In the genomic region with DNA sequence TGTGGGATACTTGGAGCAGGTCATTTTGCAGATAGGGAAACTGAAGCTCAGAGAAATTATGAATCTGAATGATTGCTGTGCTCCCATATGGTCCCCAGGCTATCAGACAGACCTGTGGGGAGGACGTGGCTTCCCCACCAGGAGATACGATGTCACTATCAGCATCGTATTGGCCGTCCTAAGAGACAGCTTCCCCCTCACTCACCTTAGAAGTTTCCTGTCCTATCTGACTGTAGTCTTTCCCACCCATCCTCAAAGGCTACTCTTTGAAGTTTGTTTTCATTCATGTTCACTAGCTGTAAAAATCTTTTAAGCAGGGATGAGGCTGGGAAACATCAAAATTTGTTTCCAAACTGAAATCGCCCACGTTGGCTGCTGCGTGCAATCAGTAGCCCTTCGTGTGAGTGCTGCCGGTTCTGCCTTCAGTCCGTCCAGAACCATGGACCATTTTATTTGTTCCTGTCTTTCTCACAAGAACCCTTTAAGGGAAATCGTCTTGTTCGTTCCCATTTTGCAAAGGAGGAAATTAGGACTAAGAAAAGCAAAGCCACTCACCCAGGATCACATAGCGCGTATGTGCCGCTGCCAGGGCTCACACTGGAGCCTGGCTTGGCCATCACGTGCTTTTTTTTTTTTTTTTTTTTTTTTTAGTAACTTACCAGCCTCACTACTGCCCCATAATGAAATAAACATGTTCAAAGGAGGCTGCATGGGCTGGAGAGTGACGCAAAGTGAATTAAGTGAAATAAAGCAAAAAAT, we compare ENCODE assay signal across 8 cellular contexts. TPM values are rescaled to one million over a fixed set of nuclear protein-coding genes. Genes with fewer than 3 reads are reported as not detected.
DNase-seq lines count a peak whose midpoint lies in the region; ATAC-seq and TF ChIP-seq lines count a peak whose summit lies in the region.

No MANE protein-coding gene starts in this region.

- H3K27ac ChIP-seq in HUES6 (ENCODE audit: low read depth, low read length) (peak overlapping the region; percentile 99; the same call in 1 of the 2 replicates), skeletal muscle tissue (ENCODE audit: low read depth, low read length) (peak overlapping the region; percentile 68)

- no peaks in the 10 kb centered on the region for H3K9me3 ChIP-seq in HUES6 (ENCODE audit: control insufficient read depth, insufficient read depth, low read depth, low read length)
- H3K9me3 ChIP-seq in adipocyte (ENCODE audit: control insufficient read depth, low read length): no peaks in the 10 kb centered on the region
- H3K9me3 ChIP-seq in skeletal muscle tissue (ENCODE audit: control insufficient read depth in 3 of 3, low read length in 3 of 3): no peaks in the 10 kb centered on the region

- TF ChIP-seq CTCF in AG10803 (conservative IDR thresholded peaks at IDR 0.05; ENCODE audit: low read length): peak; percentile 39

- ATAC-seq in GM19397 (IDR thresholded peaks at IDR 0.05; ENCODE audit: unreplicated experiment): no peak
- no peak for ATAC-seq in GM21737 (IDR thresholded peaks at IDR 0.05; ENCODE audit: unreplicated experiment)

- H3K27me3 ChIP-seq in HUES6 (ENCODE audit: control insufficient read depth, insufficient read depth, low read length) (no peaks in the 10 kb centered on the region), adipocyte (replicated peaks; ENCODE audit: control insufficient read depth, insufficient read depth, low read length) (no peaks in the 10 kb centered on the region), skeletal muscle tissue (ENCODE audit: control insufficient read depth in 3 of 3, insufficient read depth in 3 of 3, low read length in 3 of 3) (no peaks in the 10 kb centered on the region)

- peak overlapping the region; percentile 67 for H3K4me3 ChIP-seq in AG10803 (ENCODE audit: low read length)
- peak overlapping the region; percentile 73 for H3K4me3 ChIP-seq in HUES6 (ENCODE audit: low read depth, low read length)
- peak overlapping the region; percentile 85 for H3K4me3 ChIP-seq in adipocyte (ENCODE audit: low read length)
- peak overlapping the region; percentile 58 to 75 (median 68) for H3K4me3 ChIP-seq in skeletal muscle tissue (ENCODE audit: low read length in 3 of 3)

- DNase-seq in AG10803 (ENCODE audit: low read depth) (peak; percentile 71), adipocyte (ENCODE audit: low read depth) (peak; percentile 83), hippocampal formation (lab: John Stamatoyannopoulos, UW) (peak; percentile 50 to 55)
- DNase-seq in effector CD4-positive, alpha-beta T cell: no peak

- H3K9ac ChIP-seq in HUES6 (ENCODE audit: low read length) (peak overlapping the region; percentile 94), adipocyte (ENCODE audit: low read length) (peak overlapping the region; percentile 69), skeletal muscle tissue (ENCODE audit: low read depth in 1 of 3, low read length in 3 of 3) (peak overlapping the region; percentile 55 to 82 (median 68))

- H3K36me3 ChIP-seq in HUES6 (ENCODE audit: control insufficient read depth, insufficient read depth, low read length) (no peaks in the 10 kb centered on the region), adipocyte (ENCODE audit: control insufficient read depth, insufficient read depth, low read length, severe bottlenecking) (no peaks in the 10 kb centered on the region), skeletal muscle tissue (ENCODE audit: control insufficient read depth in 3 of 3, insufficient read depth in 3 of 3, low read length in 3 of 3) (no peaks in the 10 kb centered on the region)

- H3K4me1 ChIP-seq in HUES6 (ENCODE audit: control insufficient read depth, insufficient read depth, low read length) (peaks cover 35% of the 10 kb centered on the region), adipocyte (ENCODE audit: control insufficient read depth, insufficient read depth, low read length) (peaks cover 37% of the 10 kb centered on the region), skeletal muscle tissue (ENCODE audit: control insufficient read depth in 3 of 3, insufficient read depth in 3 of 3, low read length in 3 of 3) (peaks cover 21 to 34% (median 31%) of the 10 kb centered on the region in 3 donors)

RNA-seq across cellular contexts. Expression of a gene that starts 1.0 kb away (rescaled TPM):
- 28.7 TPM for total RNA-seq in skeletal muscle tissue

RNA-seq across cellular contexts. Expression of a gene that starts 44.5 kb away (rescaled TPM):
- 10.4 TPM for total RNA-seq in skeletal muscle tissue
